ENCODE assay signal across 8 cellular contexts in genomic region chr16:10579965-10580918, GRCh38. TPM values are rescaled to one million over a fixed set of nuclear protein-coding genes. Genes with fewer than 3 reads are reported as not detected.
DNase-seq lines count a peak whose midpoint lies in the region; ATAC-seq and TF ChIP-seq lines count a peak whose summit lies in the region.

Gene EMP2 (minus strand): TSS chr16:10580598. CDS start chr16:10547617, 32,981 bp downstream.

- CTCF ChIA-PET in WTC11 (lab: Charles Lee): interaction anchor here (0.6 to 3.4 kb wide), 25 partner anchors 9 to 339 kb away, joined by 3 to 32 read pairs (median 4); no protein-coding TSS in a partner anchor

- TF ChIP-seq CTCF in WTC11 (IDR thresholded peaks at IDR 0.05) (peak; percentile 25; the same call in 1 of the 2 replicates), glutamatergic neuron (IDR thresholded peaks at IDR 0.05; ENCODE audit: partially characterized antibody, unreplicated experiment) (peak; percentile 38), osteocyte (IDR thresholded peaks at IDR 0.05) (peak; percentile 48)

- H3K4me1 Mint-ChIP-seq in WTC11 (peaks cover 64% of the 10 kb centered on the region), glutamatergic neuron (ENCODE audit: low read depth, unreplicated experiment) (peaks cover 27% of the 10 kb centered on the region), osteocyte (ENCODE audit: unreplicated experiment) (peaks cover 30% of the 10 kb centered on the region)

- POLR2A ChIA-PET in WTC11 (lab: Charles Lee): interaction anchor here (1.0 kb wide), 1 partner anchor 39 kb away, joined by 3 read pairs; no protein-coding TSS in a partner anchor

- peaks cover 10% of the 10 kb centered on the region for H3K27me3 Mint-ChIP-seq in WTC11 (ENCODE audit: low read depth)
- H3K27me3 Mint-ChIP-seq in glutamatergic neuron (ENCODE audit: unreplicated experiment): peaks cover 2% of the 10 kb centered on the region
- H3K27me3 Mint-ChIP-seq in osteocyte (ENCODE audit: unreplicated experiment): peaks cover 14% of the 10 kb centered on the region

- H3K36me3 Mint-ChIP-seq in WTC11 (no peaks in the 10 kb centered on the region), glutamatergic neuron (ENCODE audit: unreplicated experiment) (no peaks in the 10 kb centered on the region), osteocyte (ENCODE audit: unreplicated experiment) (no peaks in the 10 kb centered on the region)

- no peak for TF ChIP-seq EP300 in Ishikawa (IDR thresholded peaks at IDR 0.05; ENCODE audit: borderline replicate concordance)

- peak within 1 kb of the TSS; percentile 73 for H3K4me3 Mint-ChIP-seq in WTC11
- peak within 1 kb of the TSS; percentile 91 for H3K4me3 Mint-ChIP-seq in glutamatergic neuron (ENCODE audit: unreplicated experiment)
- H3K4me3 Mint-ChIP-seq in osteocyte (ENCODE audit: unreplicated experiment): peak within 1 kb of the TSS; percentile 74

- ATAC-seq in WTC11 (peak; percentile 83), HG03045 (IDR thresholded peaks at IDR 0.05; ENCODE audit: unreplicated experiment) (no peak), GM19455 (IDR thresholded peaks at IDR 0.05; ENCODE audit: unreplicated experiment) (no peak)

- H3K27ac Mint-ChIP-seq in WTC11: no peak within 1 kb of the TSS; the same call in 1 of the 2 replicates
- H3K27ac Mint-ChIP-seq in glutamatergic neuron (ENCODE audit: unreplicated experiment): peak within 1 kb of the TSS; percentile 75
- no peak within 1 kb of the TSS for H3K27ac Mint-ChIP-seq in osteocyte (ENCODE audit: unreplicated experiment)

- peaks cover 8% of the 10 kb centered on the region; the same call in 1 of the 2 replicates for H3K9me3 Mint-ChIP-seq in WTC11
- peaks cover 9% of the 10 kb centered on the region for H3K9me3 Mint-ChIP-seq in glutamatergic neuron (ENCODE audit: unreplicated experiment)
- H3K9me3 Mint-ChIP-seq in osteocyte (ENCODE audit: unreplicated experiment): no peaks in the 10 kb centered on the region

- TF ChIP-seq RAD21 in Ishikawa (IDR thresholded peaks at IDR 0.05; ENCODE audit: low read depth): peak; percentile 47; the same call in 1 of the 2 replicates

- peak; percentile 96 for DNase-seq in DMS 273 (lab: John Stamatoyannopoulos, UW; ENCODE audit: unreplicated experiment)
- peak; percentile 80 for DNase-seq in WTC11 (ENCODE audit: low spot score)
- peak; percentile 73 for DNase-seq in glutamatergic neuron
- no peak for DNase-seq in osteocyte (ENCODE audit: extremely low spot score, unreplicated experiment)
- DNase-seq in KG1 (lab: John Stamatoyannopoulos, UW): no peak

TF ChIP-seq in Ishikawa, 13 proteins besides CTCF, POLR2A, EP300 and RAD21 (continues in another document):
- TF ChIP-seq CREB1 (IDR thresholded peaks at IDR 0.05; ENCODE audit: low read depth) (0 out of 2 replicates have a peak, but pooled peaks have one; percentile 22), REST (IDR thresholded peaks at IDR 0.05; ENCODE audit: low read depth) (no peak), YY1 (IDR thresholded peaks at IDR 0.05; ENCODE audit: low read depth) (no peak), EGR1 (IDR thresholded peaks at IDR 0.05) (peak; percentile 89), FOXM1 (IDR thresholded peaks at IDR 0.05; ENCODE audit: borderline replicate concordance, low read depth) (no peak), NFIC (IDR thresholded peaks at IDR 0.05) (no peak), USF1 (IDR thresholded peaks at IDR 0.05) (no peak), TAF1 (IDR thresholded peaks at IDR 0.05; ENCODE audit: low read depth) (peak; percentile 36), TEAD4 (IDR thresholded peaks at IDR 0.05) (no peak), CEBPB (IDR thresholded peaks at IDR 0.05) (no peak), TCF12 (IDR thresholded peaks at IDR 0.05; ENCODE audit: low read depth) (peak; percentile 32; the same call in 1 of the 2 replicates), MAX (IDR thresholded peaks at IDR 0.05) (peak; percentile 65)

TF ChIP-seq in WTC11, 78 proteins besides CTCF, POLR2A, EP300 and RAD21 (continues in another document):
- TF ChIP-seq RORB (CRISPR knock-in tag; IDR thresholded peaks at IDR 0.05) (no peak), GTF2I (CRISPR knock-in tag; conservative IDR thresholded peaks at IDR 0.05) (no peak), ZNF317 (CRISPR knock-in tag; IDR thresholded peaks at IDR 0.05; ENCODE audit: borderline replicate concordance, low read depth) (no peak), ZNF532 (CRISPR knock-in tag; IDR thresholded peaks at IDR 0.05; ENCODE audit: borderline replicate concordance) (no peak), NFE2L1 (CRISPR knock-in tag; IDR thresholded peaks at IDR 0.05) (no peak; the same call in 1 of the 2 replicates), TP53 (CRISPR knock-in tag; IDR thresholded peaks at IDR 0.05) (no peak), MYBL2 (CRISPR knock-in tag; IDR thresholded peaks at IDR 0.05) (no peak), TEAD1 (CRISPR knock-in tag; IDR thresholded peaks at IDR 0.05) (no peak; the same call in none of the 2 replicates), PREB (CRISPR knock-in tag; IDR thresholded peaks at IDR 0.05; ENCODE audit: borderline replicate concordance) (peak; percentile 33; the same call in 1 of the 2 replicates), JUN (CRISPR knock-in tag; IDR thresholded peaks at IDR 0.05) (0 out of 2 replicates have a peak, but pooled peaks have one; percentile 18), EMX1 (CRISPR knock-in tag; IDR thresholded peaks at IDR 0.05) (no peak), HMGXB4 (CRISPR knock-in tag; IDR thresholded peaks at IDR 0.05) (peak; percentile 97), SMAD3 (CRISPR knock-in tag; IDR thresholded peaks at IDR 0.05; ENCODE audit: borderline replicate concordance) (no peak)

RNA-seq across cellular contexts. Expression of gene EMP2, which starts in this region (rescaled TPM):
- total RNA-seq in WTC11 (2021) (15.2 to 16.7 TPM (median 16.4 TPM) in 3 replicates), glutamatergic neuron (ENCODE audit: unreplicated experiment) (27.8 TPM), osteocyte (4.7 and 5.9 TPM in 2 replicates)

Comparison
In these comparisons a context has a peak if more than half of its experiments do, and no peak if none do; other contexts are left out.
1. DNase-seq: peak in DMS 273 (single experiment), WTC11 (single experiment) and glutamatergic neuron (single experiment); none in osteocyte (single experiment) and KG1 (single experiment).
2. Peak in every context shown above with its lines, with median percentiles within 50 percentile points of each other: H3K4me3 Mint-ChIP-seq and CTCF ChIP-seq.